ENCODE assay signal across 7 cellular contexts in genomic region chr15:67148196-67148701, GRCh38.
A peak's percentile ranks its signal among the peaks of the same experiment; 100 is the strongest.
DNase-seq lines count a peak whose midpoint lies in the region; ATAC-seq and TF ChIP-seq lines count a peak whose summit lies in the region.

No MANE protein-coding gene starts in this region.

- TF ChIP-seq CTCF in HCT116 (IDR thresholded peaks at IDR 0.05 in 2 of 3, conservative IDR thresholded peaks at IDR 0.05 in 1 of 3; ENCODE audit: borderline replicate concordance in 1 of 3, insufficient read depth in 1 of 3, low read depth in 2 of 3, low read length in 2 of 3): no peak

- no peak for TF ChIP-seq POLR2A in HCT116 (IDR thresholded peaks at IDR 0.05; ENCODE audit: borderline replicate concordance, extremely low read depth, insufficient read depth, insufficient read length)

- intact Hi-C loops in HCT116 (cut with micrococcal nuclease): loop anchor here (2.0 kb wide), 1 partner anchor 83 kb away; the partner anchor contains the start of gene SMAD3

- no peak for ATAC-seq in HCT116
- no peak for ATAC-seq in HG03175 (IDR thresholded peaks at IDR 0.05; ENCODE audit: unreplicated experiment)
- no peak for ATAC-seq in GM18498 (IDR thresholded peaks at IDR 0.05; ENCODE audit: unreplicated experiment)

- no peak overlapping the region for H2AFZ ChIP-seq in HCT116 (ENCODE audit: low read depth, low read length, poor library complexity, severe bottlenecking)

- RAD21 ChIA-PET in HCT116 (lab: Charles Lee; ENCODE audit: low non-redundant PET in 1 of 2, low total read pairs in 2 of 2, uncharacterized antibody in 2 of 2, unreplicated experiment in 2 of 2): interaction anchor here in 1 of 2 experiments (0.6 to 1.7 kb wide), 2 partner anchors 104 to 202 kb away, joined by 3 read pairs; no protein-coding TSS in a partner anchor

- H3K27me3 ChIP-seq in HCT116 (ENCODE audit: insufficient read depth, low read length) (no peaks in the 10 kb centered on the region), skeletal muscle tissue (ENCODE audit: control insufficient read depth in 3 of 3, insufficient read depth in 3 of 3, low read length in 3 of 3) (no peaks in the 10 kb centered on the region)
- H3K27me3 ChIP-seq in effector memory CD4-positive, alpha-beta T cell (replicated peaks; ENCODE audit: control insufficient read depth, insufficient read depth, low read length, poor library complexity, severe bottlenecking): no peaks in the 10 kb centered on the region

- peaks cover 86% of the 10 kb centered on the region for H3K79me2 ChIP-seq in HCT116 (ENCODE audit: insufficient read depth, low read length)

- no peaks in the 10 kb centered on the region for H3K9me2 ChIP-seq in HCT116 (ENCODE audit: insufficient read depth)

- no peaks in the 10 kb centered on the region for H3K9me3 ChIP-seq in HCT116 (ENCODE audit: control insufficient read depth in 1 of 2, insufficient read depth in 1 of 2, low read depth in 1 of 2, low read length in 2 of 2)
- H3K9me3 ChIP-seq in effector memory CD4-positive, alpha-beta T cell (ENCODE audit: control insufficient read depth, low read length): no peaks in the 10 kb centered on the region
- no peaks in the 10 kb centered on the region for H3K9me3 ChIP-seq in skeletal muscle tissue (ENCODE audit: control insufficient read depth in 3 of 3, low read length in 3 of 3)

- H3K27ac ChIP-seq in HCT116 (ENCODE audit: low read depth, low read length) (peak overlapping the region; percentile 84; the same call in 1 of the 2 replicates), skeletal muscle tissue (ENCODE audit: low read depth, low read length) (peak overlapping the region; percentile 83)
- peak overlapping the region; percentile 12 for H3K27ac ChIP-seq in effector memory CD4-positive, alpha-beta T cell (ENCODE audit: insufficient read depth, low read length, poor library complexity, severe bottlenecking)

- H3K9ac ChIP-seq in HCT116 (ENCODE audit: low read length) (peak overlapping the region; percentile 71), skeletal muscle tissue (ENCODE audit: low read depth in 1 of 3, low read length in 3 of 3) (peak overlapping the region in 2 of 3 donors; percentile 3 to 42)

- H3K4me2 ChIP-seq in HCT116 (ENCODE audit: low read length): peak overlapping the region; percentile 70

- H4K20me1 ChIP-seq in HCT116 (ENCODE audit: insufficient read depth): no peaks in the 10 kb centered on the region

- TF ChIP-seq RAD21 in HCT116 (IDR thresholded peaks at IDR 0.05; ENCODE audit: low read depth): no peak

- CTCF ChIA-PET in HCT116 (lab: Charles Lee): interaction anchor here (1.0 to 1.1 kb wide), 2 partner anchors 9 to 202 kb away, joined by 3 to 5 read pairs; no protein-coding TSS in a partner anchor

- BruUV-seq in HCT116 (replicated peaks; lab: Mats Ljungman, UMichigan): no TSS peak

- H3K36me3 ChIP-seq in HCT116 (ENCODE audit: control insufficient read depth in 1 of 2, insufficient read depth in 2 of 2, low read length in 2 of 2) (no peaks in the 10 kb centered on the region), skeletal muscle tissue (ENCODE audit: control insufficient read depth in 3 of 3, insufficient read depth in 3 of 3, low read length in 3 of 3) (no peaks in the 10 kb centered on the region)
- H3K36me3 ChIP-seq in effector memory CD4-positive, alpha-beta T cell (ENCODE audit: control insufficient read depth, insufficient read depth, low read length): no peaks in the 10 kb centered on the region

- POLR2A ChIA-PET in HCT116 (lab: Charles Lee): interaction anchor here (0.7 to 2.4 kb wide), 7 partner anchors 10 to 106 kb away, joined by 3 to 13 read pairs (median 5); partner anchors contain the start of genes AAGAB and IQCH

- no peak for DNase-seq in HCT116 (ENCODE audit: low read depth, low spot score)
- DNase-seq in NOMO-1 treated with DMSO at 0.1 percent for 48 hours (lab: John Stamatoyannopoulos, UW; ENCODE audit: unreplicated experiment): peak; percentile 91
- DNase-seq in effector memory CD4-positive, alpha-beta T cell: no peak
- no peak for DNase-seq in nucleus accumbens (lab: John Stamatoyannopoulos, UW)

- peaks cover 69 to 99% of the 10 kb centered on the region in 2 experiments for H3K4me1 ChIP-seq in HCT116 (ENCODE audit: control insufficient read depth in 1 of 2, insufficient read depth in 2 of 2, low read length in 2 of 2)
- peaks cover 65% of the 10 kb centered on the region for H3K4me1 ChIP-seq in effector memory CD4-positive, alpha-beta T cell (ENCODE audit: control insufficient read depth, insufficient read depth, low read length, poor library complexity, severe bottlenecking)
- peaks cover 64 to 68% (median 67%) of the 10 kb centered on the region in 3 donors for H3K4me1 ChIP-seq in skeletal muscle tissue (ENCODE audit: control insufficient read depth in 3 of 3, insufficient read depth in 3 of 3, low read length in 3 of 3)

- H3K4me3 ChIP-seq in HCT116 (replicated peaks in 1 of 2; ENCODE audit: low read depth in 1 of 2, low read length in 2 of 2) (peak overlapping the region in 1 of 2 experiments; percentile 5; a peak in 1 of 4 replicates), skeletal muscle tissue (ENCODE audit: low read length in 3 of 3) (no peak overlapping the region)
- H3K4me3 ChIP-seq in effector memory CD4-positive, alpha-beta T cell (ENCODE audit: insufficient read depth, low read depth, low read length, poor library complexity, severe bottlenecking): no peak overlapping the region

TF ChIP-seq in HCT116, 20 proteins besides CTCF, POLR2A, EP300 and RAD21:
- TF ChIP-seq YY1 (IDR thresholded peaks at IDR 0.05; ENCODE audit: extremely low read depth, insufficient replicate concordance, low read depth, low read length): no peak
- TF ChIP-seq, protein P1, sequence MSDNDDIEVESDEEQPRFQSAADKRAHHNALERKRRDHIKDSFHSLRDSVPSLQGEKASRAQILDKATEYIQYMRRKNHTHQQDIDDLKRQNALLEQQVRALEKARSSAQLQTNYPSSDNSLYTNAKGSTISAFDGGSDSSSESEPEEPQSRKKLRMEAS (IDR thresholded peaks at IDR 0.05): no peak
- no peak; the same call in 1 of the 2 replicates for TF ChIP-seq ZFX (IDR thresholded peaks at IDR 0.05)
- TF ChIP-seq FOSL1 (IDR thresholded peaks at IDR 0.05; ENCODE audit: low read depth): no peak
- TF ChIP-seq EGR1 (IDR thresholded peaks at IDR 0.05; ENCODE audit: low read depth): no peak
- TF ChIP-seq, protein P2, sequence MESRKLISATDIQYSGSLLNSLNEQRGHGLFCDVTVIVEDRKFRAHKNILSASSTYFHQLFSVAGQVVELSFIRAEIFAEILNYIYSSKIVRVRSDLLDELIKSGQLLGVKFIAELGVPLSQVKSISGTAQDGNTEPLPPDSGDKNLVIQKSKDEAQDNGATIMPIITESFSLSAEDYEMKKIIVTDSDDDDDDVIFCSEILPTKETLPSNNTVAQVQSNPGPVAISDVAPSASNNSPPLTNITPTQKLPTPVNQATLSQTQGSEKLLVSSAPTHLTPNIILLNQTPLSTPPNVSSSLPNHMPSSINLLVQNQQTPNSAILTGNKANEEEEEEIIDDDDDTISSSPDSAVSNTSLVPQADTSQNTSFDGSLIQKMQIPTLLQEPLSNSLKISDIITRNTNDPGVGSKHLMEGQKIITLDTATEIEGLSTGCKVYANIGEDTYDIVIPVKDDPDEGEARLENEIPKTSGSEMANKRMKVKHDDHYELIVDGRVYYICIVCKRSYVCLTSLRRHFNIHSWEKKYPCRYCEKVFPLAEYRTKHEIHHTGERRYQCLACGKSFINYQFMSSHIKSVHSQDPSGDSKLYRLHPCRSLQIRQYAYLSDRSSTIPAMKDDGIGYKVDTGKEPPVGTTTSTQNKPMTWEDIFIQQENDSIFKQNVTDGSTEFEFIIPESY (IDR thresholded peaks at IDR 0.05; ENCODE audit: extremely low read depth, insufficient replicate concordance, low read length): no peak
- TF ChIP-seq, protein P3, sequence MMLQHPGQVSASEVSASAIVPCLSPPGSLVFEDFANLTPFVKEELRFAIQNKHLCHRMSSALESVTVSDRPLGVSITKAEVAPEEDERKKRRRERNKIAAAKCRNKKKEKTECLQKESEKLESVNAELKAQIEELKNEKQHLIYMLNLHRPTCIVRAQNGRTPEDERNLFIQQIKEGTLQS (IDR thresholded peaks at IDR 0.05): no peak
- TF ChIP-seq, protein P4, sequence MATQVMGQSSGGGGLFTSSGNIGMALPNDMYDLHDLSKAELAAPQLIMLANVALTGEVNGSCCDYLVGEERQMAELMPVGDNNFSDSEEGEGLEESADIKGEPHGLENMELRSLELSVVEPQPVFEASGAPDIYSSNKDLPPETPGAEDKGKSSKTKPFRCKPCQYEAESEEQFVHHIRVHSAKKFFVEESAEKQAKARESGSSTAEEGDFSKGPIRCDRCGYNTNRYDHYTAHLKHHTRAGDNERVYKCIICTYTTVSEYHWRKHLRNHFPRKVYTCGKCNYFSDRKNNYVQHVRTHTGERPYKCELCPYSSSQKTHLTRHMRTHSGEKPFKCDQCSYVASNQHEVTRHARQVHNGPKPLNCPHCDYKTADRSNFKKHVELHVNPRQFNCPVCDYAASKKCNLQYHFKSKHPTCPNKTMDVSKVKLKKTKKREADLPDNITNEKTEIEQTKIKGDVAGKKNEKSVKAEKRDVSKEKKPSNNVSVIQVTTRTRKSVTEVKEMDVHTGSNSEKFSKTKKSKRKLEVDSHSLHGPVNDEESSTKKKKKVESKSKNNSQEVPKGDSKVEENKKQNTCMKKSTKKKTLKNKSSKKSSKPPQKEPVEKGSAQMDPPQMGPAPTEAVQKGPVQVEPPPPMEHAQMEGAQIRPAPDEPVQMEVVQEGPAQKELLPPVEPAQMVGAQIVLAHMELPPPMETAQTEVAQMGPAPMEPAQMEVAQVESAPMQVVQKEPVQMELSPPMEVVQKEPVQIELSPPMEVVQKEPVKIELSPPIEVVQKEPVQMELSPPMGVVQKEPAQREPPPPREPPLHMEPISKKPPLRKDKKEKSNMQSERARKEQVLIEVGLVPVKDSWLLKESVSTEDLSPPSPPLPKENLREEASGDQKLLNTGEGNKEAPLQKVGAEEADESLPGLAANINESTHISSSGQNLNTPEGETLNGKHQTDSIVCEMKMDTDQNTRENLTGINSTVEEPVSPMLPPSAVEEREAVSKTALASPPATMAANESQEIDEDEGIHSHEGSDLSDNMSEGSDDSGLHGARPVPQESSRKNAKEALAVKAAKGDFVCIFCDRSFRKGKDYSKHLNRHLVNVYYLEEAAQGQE (IDR thresholded peaks at IDR 0.05; ENCODE audit: low read depth): no peak
- TF ChIP-seq CEBPB (IDR thresholded peaks at IDR 0.05; ENCODE audit: low read depth): no peak
- no peak for TF ChIP-seq EZH2phosphoT487 (IDR thresholded peaks at IDR 0.05; ENCODE audit: borderline replicate concordance)
- TF ChIP-seq EZH2 (IDR thresholded peaks at IDR 0.05): no peak
- no peak for TF ChIP-seq SRF (IDR thresholded peaks at IDR 0.05; ENCODE audit: low read depth)
- TF ChIP-seq CBX3 (IDR thresholded peaks at IDR 0.05; ENCODE audit: low read depth): no peak
- no peak for TF ChIP-seq JUND (IDR thresholded peaks at IDR 0.05)
- TF ChIP-seq TCF7L2 (IDR thresholded peaks at IDR 0.05; ENCODE audit: borderline replicate concordance, extremely low read depth, insufficient read depth, insufficient read length): no peak
- no peak for TF ChIP-seq ZNF274 (IDR thresholded peaks at IDR 0.05; ENCODE audit: low read depth, low read length)
TF ChIP-seq in HCT116: peak in this region for 0.

Comparison
In these comparisons a context has a peak if more than half of its experiments do, and no peak if none do; other contexts are left out.
1. H3K27ac ChIP-seq: peak in every context shown above with its lines; median percentile 84 in HCT116; 83 in skeletal muscle tissue; 12 in effector memory CD4-positive, alpha-beta T cell.